22 cellular contexts compared by ENCODE assay signal in genomic region chr5:32303755-32304120, GRCh38.
"Had no signal": no experiment of that assay in that cellular context is flagged by ENCODE, and none has a peak within 500 bp of the region (broad histone marks: within the 10 kb centered on the region; RNA-seq: fewer than 3 reads in every experiment).

No MANE protein-coding gene starts in this region.

- H3K27ac Mint-ChIP-seq: endodermal cell; memory B cell; stimulated activated naive B cell treated with anti-CD40 and anti-IgM and Interleukin-4, amounts not matched to agents 10 μg/mL and 1 μg/mL and 100 μg/mL, for 72 hours; T-helper 1 cell treated with Interleukin-12 subunit alpha and Interleukin-12 subunit beta and Interleukin-4 antibody, amounts not matched to agents 30 μg/mL and 1 μg/mL, for 36 hours; WTC11 had no signal

- ATAC-seq: gastrocnemius medialis; heart left ventricle; left colon; sciatic nerve; stimulated activated naive B cell treated with anti-CD40 and anti-IgM and Interleukin-4, amounts not matched to agents 10 μg/mL and 1 μg/mL and 100 μg/mL, for 72 hours; WTC11 had no signal

- H3K27me3 ChIP-seq: breast epithelium, colonic mucosa, dorsolateral prefrontal cortex, esophagus squamous epithelium, gastrocnemius medialis, heart left ventricle, tibial artery had no signal

- H3K4me1 ChIP-seq: breast epithelium, colonic mucosa had no signal

- H3K4me3 Mint-ChIP-seq: endodermal cell; memory B cell; stimulated activated naive B cell treated with anti-CD40 and anti-IgM and Interleukin-4, amounts not matched to agents 10 μg/mL and 1 μg/mL and 100 μg/mL, for 72 hours; T-helper 1 cell treated with Interleukin-12 subunit alpha and Interleukin-12 subunit beta and Interleukin-4 antibody, amounts not matched to agents 30 μg/mL and 1 μg/mL, for 36 hours; WTC11 had no signal

- H3K9me3 Mint-ChIP-seq: activated naive CD4-positive, alpha-beta T cell treated with anti-CD3 and anti-CD28 coated beads, Interleukin-2, amount 50 U/mL, for 72 hours; endodermal cell; memory B cell; stimulated activated naive B cell treated with anti-CD40 and anti-IgM and Interleukin-4, amounts not matched to agents 10 μg/mL and 1 μg/mL and 100 μg/mL, for 72 hours; T-helper 1 cell treated with Interleukin-12 subunit alpha and Interleukin-12 subunit beta and Interleukin-4 antibody, amounts not matched to agents 30 μg/mL and 1 μg/mL, for 36 hours; WTC11 had no signal

- H3K36me3 ChIP-seq: breast epithelium, colonic mucosa, gastrocnemius medialis had no signal

- H3K27ac ChIP-seq: colonic mucosa, gastrocnemius medialis, heart left ventricle, tibial artery had no signal

- H3K27me3 Mint-ChIP-seq: memory B cell; stimulated activated naive B cell treated with anti-CD40 and anti-IgM and Interleukin-4, amounts not matched to agents 10 μg/mL and 1 μg/mL and 100 μg/mL, for 72 hours had no signal

- H3K9me3 ChIP-seq: breast epithelium, colonic mucosa, esophagus squamous epithelium, gastrocnemius medialis, heart left ventricle, tibial artery had no signal

- H3K4me3 ChIP-seq: breast epithelium, colonic mucosa, dorsolateral prefrontal cortex, esophagus squamous epithelium, gastrocnemius medialis, heart left ventricle, tibial artery had no signal

- DNase-seq: activated CD4-positive, alpha-beta T cell treated with anti-CD3 and anti-CD28 coated beads, Interleukin-2, amount 50 U/mL, for 48 hours; activated gamma-delta T cell; colonic mucosa; dorsolateral prefrontal cortex; endodermal cell; esophagus squamous epithelium; gastrocnemius medialis; heart left ventricle; islet precursor cell; left colon; occipital lobe; small intestine; stimulated activated CD4-positive, alpha-beta T cell treated with anti-CD3 and anti-CD28 coated beads, Interleukin-2, amount 100 ng/mL, for 24 hours; stimulated activated naive B cell treated with anti-CD40 and anti-IgM and Interleukin-4, amounts not matched to agents 10 μg/mL and 1 μg/mL and 100 μg/mL, for 72 hours; T1000; tibial artery had no signal
